In the genomic region with DNA sequence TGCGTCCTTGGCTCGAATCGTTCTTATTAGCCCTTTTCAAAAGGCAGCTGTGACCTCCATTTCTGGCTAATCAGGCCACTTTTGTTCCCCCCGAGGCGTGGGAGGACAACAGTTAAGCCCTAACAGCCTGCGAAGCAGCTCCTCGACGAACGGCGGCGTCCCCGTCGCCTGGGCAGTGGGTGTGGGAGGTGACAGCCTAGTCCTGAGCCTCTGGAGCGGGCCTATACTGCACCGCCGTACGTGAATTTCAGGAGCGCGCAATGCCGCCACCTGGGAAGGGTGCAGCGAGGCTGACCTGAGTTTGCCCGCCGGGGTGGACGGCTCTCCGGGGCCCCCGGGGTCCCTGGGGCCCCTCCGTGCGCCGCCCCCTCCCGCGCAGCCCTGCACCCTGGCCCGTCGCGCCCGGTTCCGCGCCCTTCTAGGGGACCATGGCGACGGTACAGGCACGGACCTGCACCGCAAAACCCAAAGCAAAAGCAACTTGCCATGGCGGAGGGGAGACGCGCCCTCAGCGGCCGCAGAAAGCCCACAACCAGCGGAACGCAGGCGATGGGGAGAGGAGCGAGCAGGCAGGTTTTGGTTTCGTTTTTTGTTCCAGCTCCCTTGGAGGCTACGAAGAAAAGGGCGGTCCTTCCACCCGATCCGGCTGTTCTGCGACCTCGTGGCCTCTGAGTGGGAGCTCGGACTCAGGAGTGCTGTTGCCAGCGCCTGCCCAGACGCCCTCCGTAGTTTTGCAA, we compare ENCODE assay signal across 8 cellular contexts. TPM values are rescaled to one million over a fixed set of nuclear protein-coding genes. Genes with fewer than 3 reads are reported as not detected.
DNase-seq lines count a peak whose midpoint lies in the region; ATAC-seq, FAIRE-seq and TF ChIP-seq lines count a peak whose summit lies in the region.

A gene (minus strand): TSS at position 624 of the 737 bp plus-strand sequence. CDS start 136 bp downstream, at position 488.

- WGBS in ectodermal cell, 2 experiments, result 6 to 8% methylated on average over 61 of the region's 61 CpGs

- no peaks in the 10 kb centered on the region for H3K27me3 Mint-ChIP-seq in activated CD4-positive, alpha-beta memory T cell treated with anti-CD3 and anti-CD28 coated beads, Interleukin-2, amount 10 ng/mL, durations not matched to agents 7 days and 5 days

- TF ChIP-seq CTCF in BJ (IDR thresholded peaks at IDR 0.05; ENCODE audit: insufficient read depth, low read depth, low read length) (no peak), lower lobe of right lung (IDR thresholded peaks at IDR 0.05) (no peak)

- H3K27ac ChIP-seq in ectodermal cell (ENCODE audit: insufficient read depth, low read depth, low read length, poor library complexity, severe bottlenecking), result peak within 1 kb of the TSS; percentile 74
- H3K27ac ChIP-seq in lower lobe of right lung, result peak within 1 kb of the TSS; percentile 99

- H3K36me3 Mint-ChIP-seq in activated CD4-positive, alpha-beta memory T cell treated with anti-CD3 and anti-CD28 coated beads, Interleukin-2, amount 10 ng/mL, durations not matched to agents 7 days and 5 days (ENCODE audit: low read depth), result peaks cover 15% of the 10 kb centered on the region

- H3K9me3 ChIP-seq in ectodermal cell (ENCODE audit: control insufficient read depth, low read length) (no peaks in the 10 kb centered on the region), lower lobe of right lung (no peaks in the 10 kb centered on the region)

- no peaks in the 10 kb centered on the region for H3K36me3 ChIP-seq in BJ (ENCODE audit: control insufficient read depth, insufficient read depth, low read length)
- H3K36me3 ChIP-seq in ectodermal cell (ENCODE audit: control insufficient read depth, insufficient read depth, low read length), result no peaks in the 10 kb centered on the region
- H3K36me3 ChIP-seq in lower lobe of right lung, result no peaks in the 10 kb centered on the region

- ATAC-seq in HG03442 (IDR thresholded peaks at IDR 0.05; ENCODE audit: unreplicated experiment) (peak; percentile 91), lower lobe of right lung (peak; percentile 97)

- H3K4me3 Mint-ChIP-seq in activated CD4-positive, alpha-beta memory T cell treated with anti-CD3 and anti-CD28 coated beads, Interleukin-2, amount 10 ng/mL, durations not matched to agents 7 days and 5 days, result peak within 1 kb of the TSS; percentile 88

- H3K4me1 Mint-ChIP-seq in activated CD4-positive, alpha-beta memory T cell treated with anti-CD3 and anti-CD28 coated beads, Interleukin-2, amount 10 ng/mL, durations not matched to agents 7 days and 5 days, result peaks cover 28% of the 10 kb centered on the region

- peak; percentile 73 for DNase-seq in BJ (ENCODE audit: low read depth)
- peak; percentile 77 for DNase-seq in GM19239 (ENCODE audit: insufficient read length, low spot score)
- DNase-seq in NCI-H526 (lab: John Stamatoyannopoulos, UW), result peak; percentile 69 to 87
- DNase-seq in activated CD4-positive, alpha-beta memory T cell treated with anti-CD3 and anti-CD28 coated beads, Interleukin-2, amount 10 ng/mL, durations not matched to agents 7 days and 5 days, result peak; percentile 91
- peak; percentile 95 for DNase-seq in lower lobe of right lung
- peak; percentile 45 to 59 (median 53) for DNase-seq in stimulated activated CD4-positive, alpha-beta T cell treated with anti-CD3 and anti-CD28 coated beads, TNF-alpha, amount 100 ng/mL, for 1 hour (ENCODE audit: low read depth in 3 of 3, low spot score in 1 of 3)

- peaks cover 4% of the 10 kb centered on the region for H3K4me1 ChIP-seq in ectodermal cell (ENCODE audit: control insufficient read depth, insufficient read depth, low read length)
- H3K4me1 ChIP-seq in lower lobe of right lung, result peaks cover 14% of the 10 kb centered on the region

- H3K4me3 ChIP-seq in BJ (ENCODE audit: low read depth, low read length), result peak within 1 kb of the TSS; percentile 64
- peak within 1 kb of the TSS; percentile 53 for H3K4me3 ChIP-seq in ectodermal cell (ENCODE audit: insufficient read depth, low read depth, low read length)
- peak within 1 kb of the TSS; percentile 91 for H3K4me3 ChIP-seq in lower lobe of right lung

- no peaks in the 10 kb centered on the region for H3K27me3 ChIP-seq in BJ (ENCODE audit: control insufficient read depth, insufficient read depth, low read length)
- peaks cover 5% of the 10 kb centered on the region for H3K27me3 ChIP-seq in ectodermal cell (ENCODE audit: control insufficient read depth, insufficient read depth, low read length, poor library complexity, severe bottlenecking)
- no peaks in the 10 kb centered on the region for H3K27me3 ChIP-seq in lower lobe of right lung (ENCODE audit: low read depth)

- intact Hi-C loops in lower lobe of right lung (cut with DNase I), result no loop called here

- H3K9me3 Mint-ChIP-seq in activated CD4-positive, alpha-beta memory T cell treated with anti-CD3 and anti-CD28 coated beads, Interleukin-2, amount 10 ng/mL, durations not matched to agents 7 days and 5 days, result no peaks in the 10 kb centered on the region

- H3K27ac Mint-ChIP-seq in activated CD4-positive, alpha-beta memory T cell treated with anti-CD3 and anti-CD28 coated beads, Interleukin-2, amount 10 ng/mL, durations not matched to agents 7 days and 5 days, result peak within 1 kb of the TSS; percentile 98

- POLR2A ChIA-PET in BJ (lab: Charles Lee), result interaction anchor here (1.5 kb wide), 1 partner anchor 11 kb away, joined by 3 read pairs; no protein-coding TSS in a partner anchor
- POLR2A ChIA-PET in activated CD4-positive, alpha-beta memory T cell treated with anti-CD3 and anti-CD28 coated beads, Interleukin-2, amount 10 ng/mL, durations not matched to agents 7 days and 5 days (lab: Charles Lee), result interaction anchor here (1.0 to 3.2 kb wide), 13 partner anchors 9 to 1675 kb away, joined by 3 to 77 read pairs (median 6); a partner anchor contains a TSS

- FAIRE-seq in GM19239 (lab: Jason Lieb, UNC), result peak; percentile 98

- CTCF ChIA-PET in BJ (lab: Yijun Ruan, JAX), result interaction anchor here (0.7 to 1.4 kb wide), 2 partner anchors 37 to 148 kb away, joined by 3 to 5 read pairs; a partner anchor contains a TSS
- CTCF ChIA-PET in activated CD4-positive, alpha-beta memory T cell treated with anti-CD3 and anti-CD28 coated beads, Interleukin-2, amount 10 ng/mL, durations not matched to agents 7 days and 5 days (lab: Charles Lee), result interaction anchor here (1.6 to 4.4 kb wide), 3 partner anchors 9 to 175 kb away, joined by 5 to 18 read pairs (median 8); a partner anchor contains a TSS

RNA-seq across cellular contexts. Expression of the gene that starts here (rescaled TPM):
- polyA plus RNA-seq in BJ (2011; rRNA removed), result 3.7 and 8.3 TPM in 2 replicates
- 3.2 TPM in 2 replicates for polyA minus RNA-seq in BJ (2011; rRNA and poly(A)+ RNA removed)
- total RNA-seq in activated CD4-positive, alpha-beta memory T cell treated with anti-CD3 and anti-CD28 coated beads, Interleukin-2, amount 10 ng/mL, durations not matched to agents 7 days and 5 days, result 1 to 10 TPM; 8.5 to 8.9 TPM
- 4.8 TPM for polyA plus RNA-seq in ectodermal cell (2013, experiment 1 of 4)
- 5.3 TPM for polyA plus RNA-seq in ectodermal cell (2013, experiment 2 of 4)
- 4.0 TPM for polyA plus RNA-seq in ectodermal cell (2013, experiment 3 of 4)
- polyA plus RNA-seq in ectodermal cell (2013, experiment 4 of 4), result 6.0 TPM
- total RNA-seq in lower lobe of right lung, result 10.4 TPM

Comparison
In these comparisons a context has a peak if more than half of its experiments do, and no peak if none do; other contexts are left out.
1. Peak in every context shown above with its lines: DNase-seq, ATAC-seq, H3K4me3 ChIP-seq and H3K27ac ChIP-seq.